In genomic region chr3:126082334-126083137, GRCh38 we compare ENCODE assay signal across 2 cellular contexts.
TF ChIP-seq lines count a peak whose summit lies in the region.

No MANE protein-coding gene starts in this region.

TF ChIP-seq in A549, 52 proteins besides CTCF, POLR2A, EP300 and RAD21 (continued from another document):
- TF ChIP-seq HMGXB4 (CRISPR knock-in tag; IDR thresholded peaks at IDR 0.05; ENCODE audit: borderline replicate concordance) (no peak), GATA3 (IDR thresholded peaks at IDR 0.05; ENCODE audit: borderline replicate concordance) (no peak)

TF ChIP-seq in HCT116, 20 proteins besides CTCF, POLR2A, EP300 and RAD21 (continued from another document):
- TF ChIP-seq, protein P1, sequence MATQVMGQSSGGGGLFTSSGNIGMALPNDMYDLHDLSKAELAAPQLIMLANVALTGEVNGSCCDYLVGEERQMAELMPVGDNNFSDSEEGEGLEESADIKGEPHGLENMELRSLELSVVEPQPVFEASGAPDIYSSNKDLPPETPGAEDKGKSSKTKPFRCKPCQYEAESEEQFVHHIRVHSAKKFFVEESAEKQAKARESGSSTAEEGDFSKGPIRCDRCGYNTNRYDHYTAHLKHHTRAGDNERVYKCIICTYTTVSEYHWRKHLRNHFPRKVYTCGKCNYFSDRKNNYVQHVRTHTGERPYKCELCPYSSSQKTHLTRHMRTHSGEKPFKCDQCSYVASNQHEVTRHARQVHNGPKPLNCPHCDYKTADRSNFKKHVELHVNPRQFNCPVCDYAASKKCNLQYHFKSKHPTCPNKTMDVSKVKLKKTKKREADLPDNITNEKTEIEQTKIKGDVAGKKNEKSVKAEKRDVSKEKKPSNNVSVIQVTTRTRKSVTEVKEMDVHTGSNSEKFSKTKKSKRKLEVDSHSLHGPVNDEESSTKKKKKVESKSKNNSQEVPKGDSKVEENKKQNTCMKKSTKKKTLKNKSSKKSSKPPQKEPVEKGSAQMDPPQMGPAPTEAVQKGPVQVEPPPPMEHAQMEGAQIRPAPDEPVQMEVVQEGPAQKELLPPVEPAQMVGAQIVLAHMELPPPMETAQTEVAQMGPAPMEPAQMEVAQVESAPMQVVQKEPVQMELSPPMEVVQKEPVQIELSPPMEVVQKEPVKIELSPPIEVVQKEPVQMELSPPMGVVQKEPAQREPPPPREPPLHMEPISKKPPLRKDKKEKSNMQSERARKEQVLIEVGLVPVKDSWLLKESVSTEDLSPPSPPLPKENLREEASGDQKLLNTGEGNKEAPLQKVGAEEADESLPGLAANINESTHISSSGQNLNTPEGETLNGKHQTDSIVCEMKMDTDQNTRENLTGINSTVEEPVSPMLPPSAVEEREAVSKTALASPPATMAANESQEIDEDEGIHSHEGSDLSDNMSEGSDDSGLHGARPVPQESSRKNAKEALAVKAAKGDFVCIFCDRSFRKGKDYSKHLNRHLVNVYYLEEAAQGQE (IDR thresholded peaks at IDR 0.05; ENCODE audit: low read depth), result no peak
- TF ChIP-seq SP1 (IDR thresholded peaks at IDR 0.05; ENCODE audit: low read depth) (no peak), CBX3 (IDR thresholded peaks at IDR 0.05; ENCODE audit: low read depth) (no peak), ZBTB33 (IDR thresholded peaks at IDR 0.05; ENCODE audit: extremely low read depth, insufficient replicate concordance, low read length) (no peak), EGR1 (IDR thresholded peaks at IDR 0.05; ENCODE audit: low read depth) (no peak), POLR2AphosphoS5 (IDR thresholded peaks at IDR 0.05; ENCODE audit: low read depth, low read length) (no peak), CEBPB (IDR thresholded peaks at IDR 0.05; ENCODE audit: low read depth) (no peak), SIN3A (IDR thresholded peaks at IDR 0.05; ENCODE audit: low read depth) (no peak), ELF1 (IDR thresholded peaks at IDR 0.05; ENCODE audit: borderline replicate concordance, low read depth) (no peak), FOSL1 (IDR thresholded peaks at IDR 0.05; ENCODE audit: low read depth) (no peak), JUND (IDR thresholded peaks at IDR 0.05) (no peak), EZH2 (IDR thresholded peaks at IDR 0.05) (no peak), EZH2phosphoT487 (IDR thresholded peaks at IDR 0.05; ENCODE audit: borderline replicate concordance) (no peak)
